Comparison of ENCODE assay signal across 18 cellular contexts in the genomic region with DNA sequence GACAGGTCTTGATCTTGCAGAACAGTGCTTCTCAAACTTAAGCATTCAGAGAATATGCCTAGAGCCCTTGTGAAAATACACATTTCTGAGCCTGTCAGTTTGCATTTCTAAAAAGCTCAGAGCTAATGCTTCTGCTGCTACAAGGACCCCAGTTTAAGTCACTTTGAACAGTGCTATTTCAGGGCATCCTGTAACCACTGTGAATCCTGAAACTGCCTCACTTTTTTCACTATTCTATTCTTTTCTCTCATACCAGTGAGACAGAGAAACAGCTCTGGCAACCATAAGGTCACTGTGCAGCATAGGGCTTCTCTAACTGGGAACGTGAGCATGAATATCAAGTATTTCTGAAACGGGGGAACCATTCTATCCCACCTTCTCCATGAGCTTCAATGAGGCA. TPM values are rescaled to one million over a fixed set of nuclear protein-coding genes. Genes with fewer than 3 reads are reported as not detected.
DNase-seq lines count a peak whose midpoint lies in the region; ATAC-seq and TF ChIP-seq lines count a peak whose summit lies in the region.
"Had no signal": no experiment of that assay in that cellular context is flagged by ENCODE, and none has a peak within 500 bp of the region (broad histone marks: within the 10 kb centered on the region; RNA-seq: fewer than 3 reads in every experiment).

No MANE protein-coding gene starts in this region.

- ATAC-seq in GM18502 (IDR thresholded peaks at IDR 0.05; ENCODE audit: poor library complexity, unreplicated experiment) (peak; percentile 66), GM19455 (IDR thresholded peaks at IDR 0.05; ENCODE audit: unreplicated experiment) (peak; percentile 83), HG02642 (IDR thresholded peaks at IDR 0.05; ENCODE audit: poor library complexity, unreplicated experiment) (peak; percentile 76), HG03196 (IDR thresholded peaks at IDR 0.05; ENCODE audit: unreplicated experiment) (peak; percentile 65), esophagus mucosa (no peak)
- ATAC-seq in activated CD8-positive, alpha-beta T cell treated with anti-CD3 and anti-CD28 coated beads for 36 hours, result no peak

- no peak overlapping the region for H3K27ac Mint-ChIP-seq in activated CD8-positive, alpha-beta T cell treated with anti-CD3 and anti-CD28 coated beads for 36 hours
- H3K27ac Mint-ChIP-seq: activated naive CD8-positive, alpha-beta T cell had no signal

- DNase-seq in NCI-H2029 (lab: John Stamatoyannopoulos, UW) (no peak), A172 (ENCODE audit: low spot score) (no peak)
- no peak for DNase-seq in activated CD8-positive, alpha-beta T cell treated with anti-CD3 and anti-CD28 coated beads for 36 hours
- DNase-seq: activated CD8-positive, alpha-beta memory T cell treated with anti-CD3 and anti-CD28 coated beads, Interleukin-2, amount 50 U/mL, for 48 hours; effector CD8-positive, alpha-beta T cell; GF-D8; left lung; NCI-H1417 treated with DMSO at 0.1 percent for 48 hours; NCI-H510A treated with DMSO at 0.1 percent for 48 hours; posterior cingulate gyrus had no signal

- CTCF ChIA-PET in activated CD8-positive, alpha-beta T cell treated with anti-CD3 and anti-CD28 coated beads for 36 hours (lab: Charles Lee), result no interaction called here

- no peak overlapping the region for H3K4me3 Mint-ChIP-seq in activated CD8-positive, alpha-beta T cell treated with anti-CD3 and anti-CD28 coated beads for 36 hours
- H3K4me3 Mint-ChIP-seq: activated naive CD8-positive, alpha-beta T cell had no signal

- no peak for TF ChIP-seq CTCF in activated CD8-positive, alpha-beta T cell treated with anti-CD3 and anti-CD28 coated beads for 36 hours (IDR thresholded peaks at IDR 0.05)

- no peaks in the 10 kb centered on the region for H3K4me1 Mint-ChIP-seq in activated CD8-positive, alpha-beta T cell treated with anti-CD3 and anti-CD28 coated beads for 36 hours (ENCODE audit: low read depth)

- H3K36me3 Mint-ChIP-seq in activated CD8-positive, alpha-beta T cell treated with anti-CD3 and anti-CD28 coated beads for 36 hours (ENCODE audit: low read depth), result no peaks in the 10 kb centered on the region
- H3K36me3 Mint-ChIP-seq: activated naive CD8-positive, alpha-beta T cell had no signal

- intact Hi-C loops in activated CD8-positive, alpha-beta T cell treated with anti-CD3 and anti-CD28 coated beads for 36 hours (cut with micrococcal nuclease), result no loop called here

- H3K9me3 Mint-ChIP-seq in activated CD8-positive, alpha-beta T cell treated with anti-CD3 and anti-CD28 coated beads for 36 hours, result no peaks in the 10 kb centered on the region

- no peaks in the 10 kb centered on the region for H3K27me3 Mint-ChIP-seq in activated CD8-positive, alpha-beta T cell treated with anti-CD3 and anti-CD28 coated beads for 36 hours
- H3K27me3 Mint-ChIP-seq: activated naive CD8-positive, alpha-beta T cell had no signal

- POLR2A ChIA-PET in activated CD8-positive, alpha-beta T cell treated with anti-CD3 and anti-CD28 coated beads for 36 hours (lab: Charles Lee), result no interaction called here

RNA-seq across cellular contexts. Expression of gene LGSN, which starts 51.2 kb away (rescaled TPM):
- not detected for total RNA-seq in esophagus mucosa
- total RNA-seq in A172 (2014; rRNA removed; shearing (Covaris generic)), result not detected in 2 replicates
- total RNA-seq in activated CD8-positive, alpha-beta T cell treated with anti-CD3 and anti-CD28 coated beads for 36 hours, result not detected
- total RNA-seq: A673, thoracic aorta had no signal

RNA-seq across cellular contexts. Expression of gene FKBP1C, which starts 57.3 kb away (rescaled TPM):
- total RNA-seq in esophagus mucosa, result not detected
- 0.10 and 0.41 TPM in 2 replicates for total RNA-seq in A172 (2014; rRNA removed; shearing (Covaris generic))
- total RNA-seq in activated CD8-positive, alpha-beta T cell treated with anti-CD3 and anti-CD28 coated beads for 36 hours, result 1 to 10 TPM; 1.5 to 1.7 TPM
- total RNA-seq: thoracic aorta had no signal

Comparison
In these comparisons a context has a peak if more than half of its experiments do, and no peak if none do; other contexts are left out.
1. ATAC-seq: peak in GM18502 (single experiment), GM19455 (single experiment), HG02642 (single experiment) and HG03196 (single experiment); none in esophagus mucosa (single experiment) and activated CD8-positive, alpha-beta T cell treated with anti-CD3 and anti-CD28 coated beads for 36 hours (single experiment).